In the genomic region with DNA sequence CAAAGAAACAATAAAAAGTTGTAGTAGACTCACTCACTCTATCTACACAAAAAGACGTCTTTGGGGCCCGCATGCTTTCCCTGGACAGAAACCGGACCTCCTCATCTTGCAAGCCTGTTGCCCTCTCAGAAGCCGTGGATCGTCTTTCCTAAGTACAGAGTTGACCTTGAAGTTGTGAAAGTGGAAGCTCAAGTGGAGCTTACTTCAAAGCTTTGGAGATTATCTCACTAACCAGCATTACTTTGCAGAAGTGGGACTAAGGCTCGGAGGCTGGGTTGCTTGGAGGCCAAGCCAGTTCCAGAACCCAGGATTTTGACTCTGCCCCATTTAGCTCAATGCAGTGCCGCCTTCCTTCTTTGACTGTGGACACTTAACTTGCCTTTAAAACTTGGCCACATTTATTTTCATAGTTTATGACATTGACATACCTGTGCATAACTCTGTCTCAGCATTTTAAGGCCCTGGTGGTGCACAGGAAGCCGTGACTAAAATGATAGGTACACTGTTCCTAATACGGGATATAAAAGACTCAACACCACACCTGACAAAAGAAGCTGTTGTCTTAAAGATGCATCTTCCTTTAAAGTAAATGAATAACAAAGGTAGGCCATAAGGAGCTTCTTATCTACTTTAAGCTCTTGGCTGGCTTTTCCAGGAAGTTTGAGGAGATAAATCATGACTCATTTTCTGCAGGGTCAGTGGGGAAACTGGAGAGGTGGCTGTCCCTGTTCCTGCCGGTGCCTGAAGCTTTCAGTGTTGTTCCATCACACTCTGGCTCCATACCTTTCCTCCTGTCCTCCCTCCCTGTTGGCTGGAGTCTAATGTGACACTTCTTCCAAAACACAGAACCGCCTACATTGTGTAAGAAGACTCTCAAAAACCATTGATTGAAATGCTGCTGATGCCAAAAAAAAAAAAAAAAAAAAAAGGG, we compare ENCODE assay signal across 8 cellular contexts. TPM values are rescaled to one million over a fixed set of nuclear protein-coding genes. Genes with fewer than 3 reads are reported as not detected.
A peak's percentile ranks its signal among the peaks of the same experiment; 100 is the strongest.
DNase-seq lines count a peak whose midpoint lies in the region; ATAC-seq and TF ChIP-seq lines count a peak whose summit lies in the region.
"Had no signal": no experiment of that assay in that cellular context is flagged by ENCODE, and none has a peak within 500 bp of the region (broad histone marks: within the 10 kb centered on the region; RNA-seq: fewer than 3 reads in every experiment).

No MANE protein-coding gene starts in this region.

- no peak overlapping the region for H3K9ac ChIP-seq in HUES48 (ENCODE audit: low read depth, low read length)

- H3K4me3 ChIP-seq in HUES48 (ENCODE audit: low read depth, low read length) (no peak overlapping the region), fibroblast of villous mesenchyme (ENCODE audit: low read depth, low read length) (no peak overlapping the region)

- ATAC-seq in stimulated activated memory B cell treated with anti-CD40 and anti-IgM and Interleukin-4, amounts not matched to agents 10 μg/mL and 1 μg/mL and 100 μg/mL, for 72 hours = no peak
- no peak for ATAC-seq in HG02938 (IDR thresholded peaks at IDR 0.05; ENCODE audit: unreplicated experiment)

- H3K27me3 Mint-ChIP-seq in stimulated activated memory B cell treated with anti-CD40 and anti-IgM and Interleukin-4, amounts not matched to agents 10 μg/mL and 1 μg/mL and 100 μg/mL, for 72 hours = no peaks in the 10 kb centered on the region

- peak overlapping the region; percentile 63 for H3K27ac ChIP-seq in HUES48 (ENCODE audit: low read depth, low read length)

- no peaks in the 10 kb centered on the region for H3K9me3 ChIP-seq in HUES48 (ENCODE audit: control insufficient read depth, insufficient read depth, low read length)

- peaks cover 53% of the 10 kb centered on the region for H3K4me1 Mint-ChIP-seq in stimulated activated memory B cell treated with anti-CD40 and anti-IgM and Interleukin-4, amounts not matched to agents 10 μg/mL and 1 μg/mL and 100 μg/mL, for 72 hours

- H3K27ac Mint-ChIP-seq in stimulated activated memory B cell treated with anti-CD40 and anti-IgM and Interleukin-4, amounts not matched to agents 10 μg/mL and 1 μg/mL and 100 μg/mL, for 72 hours = peak overlapping the region; percentile 23

- DNase-seq in SKM-1 treated with dmso at 0.1 percent for 144 hours (lab: John Stamatoyannopoulos, UW; ENCODE audit: unreplicated experiment) = peak; percentile 71
- DNase-seq in fibroblast of villous mesenchyme (ENCODE audit: low read depth) = peak; percentile 93
- DNase-seq in NCI-H748 (lab: John Stamatoyannopoulos, UW; ENCODE audit: unreplicated experiment) = no peak
- no peak for DNase-seq in Ammon's horn (ENCODE audit: low spot score)
- DNase-seq: retina had no signal

- TF ChIP-seq CTCF in fibroblast of villous mesenchyme (IDR thresholded peaks at IDR 0.05; ENCODE audit: insufficient read depth, low read depth, low read length) = no peak

- no peaks in the 10 kb centered on the region for H3K36me3 ChIP-seq in HUES48 (ENCODE audit: control insufficient read depth, insufficient read depth, low read length)

- no peak overlapping the region for H3K4me3 Mint-ChIP-seq in stimulated activated memory B cell treated with anti-CD40 and anti-IgM and Interleukin-4, amounts not matched to agents 10 μg/mL and 1 μg/mL and 100 μg/mL, for 72 hours

- H3K4me1 ChIP-seq in HUES48 (ENCODE audit: control insufficient read depth, insufficient read depth, low read length) = peaks cover 17% of the 10 kb centered on the region

- no peaks in the 10 kb centered on the region for H3K9me3 Mint-ChIP-seq in stimulated activated memory B cell treated with anti-CD40 and anti-IgM and Interleukin-4, amounts not matched to agents 10 μg/mL and 1 μg/mL and 100 μg/mL, for 72 hours

- H3K36me3 Mint-ChIP-seq in stimulated activated memory B cell treated with anti-CD40 and anti-IgM and Interleukin-4, amounts not matched to agents 10 μg/mL and 1 μg/mL and 100 μg/mL, for 72 hours = peaks cover 34% of the 10 kb centered on the region

- no peaks in the 10 kb centered on the region for H3K27me3 ChIP-seq in HUES48 (ENCODE audit: control insufficient read depth, insufficient read depth, low read length)

RNA-seq across cellular contexts. Expression of gene SLC25A25, which starts 10.7 kb away (rescaled TPM):
- total RNA-seq in fibroblast of villous mesenchyme = 36.1 and 47.5 TPM in 2 replicates

RNA-seq across cellular contexts. Expression of gene NAIF1, which starts 11.6 kb away (rescaled TPM):
- total RNA-seq in fibroblast of villous mesenchyme = 6.8 and 10.8 TPM in 2 replicates

RNA-seq across cellular contexts. Expression of gene PTGES2, which starts 48.8 kb away (rescaled TPM):
- 43.6 and 58.6 TPM in 2 replicates for total RNA-seq in fibroblast of villous mesenchyme

Comparison
In these comparisons a context has a peak if more than half of its experiments do, and no peak if none do; other contexts are left out.
1. DNase-seq: peak in SKM-1 treated with dmso at 0.1 percent for 144 hours (single experiment) and fibroblast of villous mesenchyme (single experiment); none in NCI-H748 (single experiment) and Ammon's horn (single experiment).